Comparison of ENCODE assay signal across 8 cellular contexts in the genomic region with DNA sequence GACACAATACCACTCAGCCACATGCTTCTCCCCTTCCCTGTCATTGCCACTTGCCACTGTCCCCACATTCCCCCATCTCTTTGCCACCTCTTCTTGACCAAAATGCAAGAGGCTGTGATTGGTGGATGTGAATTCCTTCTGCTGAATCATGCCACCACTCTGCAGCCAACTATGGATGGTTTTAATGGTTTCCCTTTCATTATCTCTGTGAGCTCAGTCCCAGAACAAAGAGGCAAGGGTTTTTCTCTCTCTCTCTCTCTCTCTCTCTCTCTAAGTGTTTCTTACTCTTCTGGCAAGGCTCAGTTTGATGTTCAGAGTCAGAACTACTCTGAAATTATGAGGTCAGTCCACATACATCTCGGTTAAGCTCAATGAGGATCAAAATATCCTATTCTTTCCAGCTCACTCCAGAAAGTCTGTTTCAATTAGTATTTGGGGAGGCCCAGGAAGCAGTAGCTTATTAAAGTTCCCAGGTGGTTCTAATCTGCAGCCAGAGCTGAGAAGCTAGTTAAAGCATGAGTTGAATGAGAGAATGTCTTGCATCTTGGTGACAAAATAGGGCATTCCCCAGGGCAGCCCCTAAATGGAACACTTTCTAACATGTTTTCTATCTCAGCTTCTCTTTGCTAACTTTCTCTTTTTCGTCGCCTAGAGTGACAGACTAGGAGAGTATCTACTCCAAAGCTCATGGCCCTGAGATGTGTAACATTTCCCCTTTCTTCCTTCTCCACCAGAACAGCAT. TPM values are rescaled to one million over a fixed set of nuclear protein-coding genes. Genes with fewer than 3 reads are reported as not detected.
DNase-seq lines count a peak whose midpoint lies in the region; ATAC-seq and TF ChIP-seq lines count a peak whose summit lies in the region.

No MANE protein-coding gene starts in this region.

- no peaks in the 10 kb centered on the region for H4K20me1 ChIP-seq in mammary epithelial cell (ENCODE audit: insufficient read depth, low read length)

- TF ChIP-seq POLR2A in breast epithelium (IDR thresholded peaks at IDR 0.05) = no peak

- H3K27me3 Mint-ChIP-seq in activated CD4-positive, alpha-beta memory T cell treated with anti-CD3 and anti-CD28 coated beads for 36 hours = peaks cover 2% of the 10 kb centered on the region

- H3K9me3 Mint-ChIP-seq in activated CD4-positive, alpha-beta memory T cell treated with anti-CD3 and anti-CD28 coated beads for 36 hours = peaks cover 4% of the 10 kb centered on the region

- DNase-seq in mammary epithelial cell (no peak), breast epithelium (ENCODE audit: low spot score in 2 of 2) (no peak), posterior cingulate gyrus (no peak), right cardiac atrium (no peak), NCI-H2171 (lab: John Stamatoyannopoulos, UW) (no peak), NCI-H2227 (lab: John Stamatoyannopoulos, UW; ENCODE audit: unreplicated experiment) (no peak)
- peak; percentile 40 for DNase-seq in activated CD4-positive, alpha-beta memory T cell treated with anti-CD3 and anti-CD28 coated beads for 36 hours

- BruUV-seq in mammary epithelial cell (replicated peaks; lab: Mats Ljungman, UMichigan) = no TSS peak

- dilution Hi-C loops in mammary epithelial cell (cut with HindIII; ENCODE audit: low sequenced_read_pairs) = no loop called here

- H3K4me3 ChIP-seq in mammary epithelial cell (replicated peaks in 1 of 3; ENCODE audit: insufficient read depth in 1 of 3, low read depth in 2 of 3, low read length in 3 of 3) (no peak overlapping the region), breast epithelium (no peak overlapping the region), right cardiac atrium (ENCODE audit: low read length) (no peak overlapping the region)

- no peaks in the 10 kb centered on the region for H3K36me3 Mint-ChIP-seq in activated CD4-positive, alpha-beta memory T cell treated with anti-CD3 and anti-CD28 coated beads for 36 hours

- H3K27ac ChIP-seq in mammary epithelial cell (ENCODE audit: insufficient read depth, low read depth, low read length) = no peak overlapping the region
- no peak overlapping the region for H3K27ac ChIP-seq in breast epithelium
- no peak overlapping the region for H3K27ac ChIP-seq in right cardiac atrium (ENCODE audit: low read length)

- H3K9ac ChIP-seq in mammary epithelial cell (ENCODE audit: insufficient read depth, low read length) = no peak overlapping the region

- H3K27ac Mint-ChIP-seq in activated CD4-positive, alpha-beta memory T cell treated with anti-CD3 and anti-CD28 coated beads for 36 hours = peak overlapping the region; percentile 46

- peak overlapping the region; percentile 8 for H2AFZ ChIP-seq in mammary epithelial cell (ENCODE audit: low read depth, low read length)

- H3K27me3 ChIP-seq in mammary epithelial cell (ENCODE audit: insufficient read depth, low read length) (no peaks in the 10 kb centered on the region), breast epithelium (no peaks in the 10 kb centered on the region), right cardiac atrium (ENCODE audit: control insufficient read depth, insufficient read depth) (no peaks in the 10 kb centered on the region)

- H3K9me3 ChIP-seq in mammary epithelial cell (replicated peaks; ENCODE audit: insufficient read depth, low read length) (no peaks in the 10 kb centered on the region), breast epithelium (no peaks in the 10 kb centered on the region), right cardiac atrium (ENCODE audit: control insufficient read depth, low read length) (no peaks in the 10 kb centered on the region)

- TF ChIP-seq CTCF in mammary epithelial cell (conservative IDR thresholded peaks at IDR 0.05 in 1 of 2, IDR thresholded peaks at IDR 0.05 in 1 of 2; ENCODE audit: extremely low read depth in 1 of 2, insufficient read depth in 1 of 2, low read depth in 1 of 2, low read length in 2 of 2) (no peak), breast epithelium (IDR thresholded peaks at IDR 0.05) (no peak)

- H3K4me2 ChIP-seq in mammary epithelial cell (ENCODE audit: insufficient read depth, low read depth, low read length) = no peak overlapping the region

- POLR2A ChIA-PET in activated CD4-positive, alpha-beta memory T cell treated with anti-CD3 and anti-CD28 coated beads for 36 hours (lab: Charles Lee) = interaction anchor here (0.6 to 1.0 kb wide), 2 partner anchors 74 to 80 kb away, joined by 3 read pairs; no protein-coding TSS in a partner anchor

- in situ Hi-C loops in mammary epithelial cell (cut with MboI; ENCODE audit: low sequenced_read_pairs in 2 of 2) = no loop called here

- CTCF ChIA-PET in mammary epithelial cell (lab: Charles Lee; ENCODE audit: low non-redundant PET) = interaction anchor here (0.6 to 0.7 kb wide), 2 partner anchors 1860 to 1899 kb away, joined by 3 to 10 read pairs; no protein-coding TSS in a partner anchor
- CTCF ChIA-PET in activated CD4-positive, alpha-beta memory T cell treated with anti-CD3 and anti-CD28 coated beads for 36 hours (lab: Charles Lee) = interaction anchor here (0.6 to 1.2 kb wide), 2 partner anchors 24 to 70 kb away, joined by 3 read pairs; no protein-coding TSS in a partner anchor

- H3K4me1 Mint-ChIP-seq in activated CD4-positive, alpha-beta memory T cell treated with anti-CD3 and anti-CD28 coated beads for 36 hours (ENCODE audit: low read depth) = peaks cover 13% of the 10 kb centered on the region

- no peak overlapping the region for H3K4me3 Mint-ChIP-seq in activated CD4-positive, alpha-beta memory T cell treated with anti-CD3 and anti-CD28 coated beads for 36 hours

- H3K36me3 ChIP-seq in mammary epithelial cell (ENCODE audit: insufficient read depth, low read length) = no peaks in the 10 kb centered on the region
- no peaks in the 10 kb centered on the region for H3K36me3 ChIP-seq in breast epithelium

- H3K79me2 ChIP-seq in mammary epithelial cell (ENCODE audit: insufficient read depth, low read length) = no peaks in the 10 kb centered on the region

- intact Hi-C loops in mammary epithelial cell (cut with micrococcal nuclease) (no loop called here), breast epithelium (cut with DNase I; ENCODE audit: low total_unique reads) (no loop called here), posterior cingulate gyrus (cut with DNase I) (no loop called here), right cardiac atrium (cut with DNase I) (no loop called here)
- intact Hi-C loops in activated CD4-positive, alpha-beta memory T cell treated with anti-CD3 and anti-CD28 coated beads for 36 hours (cut with micrococcal nuclease) = loop anchor here (1.0 kb wide), 1 partner anchor 62 kb away; no protein-coding TSS in a partner anchor

- ATAC-seq in HG03025 (IDR thresholded peaks at IDR 0.05; ENCODE audit: low FRiP score, unreplicated experiment) (peak; percentile 54), right cardiac atrium (no peak)

- H3K4me1 ChIP-seq in mammary epithelial cell (ENCODE audit: insufficient read depth, low read length) = no peaks in the 10 kb centered on the region
- H3K4me1 ChIP-seq in breast epithelium = no peaks in the 10 kb centered on the region
- no peaks in the 10 kb centered on the region for H3K4me1 ChIP-seq in right cardiac atrium (ENCODE audit: control insufficient read depth, insufficient read depth, low read length)

- WGBS in mammary epithelial cell (ENCODE audit: low coverage, missing lambda C conversion rate) = 87% methylated on average over 3 of the region's 3 CpGs
- 68% methylated on average over 3 of the region's 3 CpGs for WGBS in right cardiac atrium

RNA-seq across cellular contexts. Expression of a gene that starts 8.5 kb away (rescaled TPM):
- 1 to 10 TPM in 1 of 2 donors, under 1 TPM in 1; 0.21 to 1.2 TPM for total RNA-seq in mammary epithelial cell
- polyA plus RNA-seq in mammary epithelial cell = 0.20 TPM
- 6.5 TPM for polyA minus RNA-seq in mammary epithelial cell
- 1 to 10 TPM in 2 of 3 donors, not detected in 1; 3.3 to 5.9 TPM for total RNA-seq in breast epithelium
- total RNA-seq in activated CD4-positive, alpha-beta memory T cell treated with anti-CD3 and anti-CD28 coated beads for 36 hours = under 1 TPM; 0.26 to 0.41 TPM
- not detected for total RNA-seq in right cardiac atrium
- not detected for polyA plus RNA-seq in right cardiac atrium

RNA-seq across cellular contexts. Expression of a gene that starts 24.6 kb away (rescaled TPM):
- total RNA-seq in mammary epithelial cell (1 to 10 TPM in 1 of 2 donors, under 1 TPM in 1; 0.17 to 9.6 TPM), breast epithelium (10 to 100 TPM in 1 of 3 donors, 1 to 10 TPM in 2; 7.3 to 12.6 (median 7.5) TPM), right cardiac atrium (1 to 10 TPM; 3.1 to 5.4 (median 5.1) TPM)
- polyA plus RNA-seq in mammary epithelial cell (4.2 TPM), right cardiac atrium (0.91 TPM)
- polyA minus RNA-seq in mammary epithelial cell = 4.3 TPM
- total RNA-seq in activated CD4-positive, alpha-beta memory T cell treated with anti-CD3 and anti-CD28 coated beads for 36 hours = 1 to 10 TPM; 1.4 to 1.7 TPM
